Comparison of ENCODE assay signal across 16 cellular contexts in genomic region chr1:14894811-14895524, GRCh38.
DNase-seq lines count a peak whose midpoint lies in the region; ATAC-seq and TF ChIP-seq lines count a peak whose summit lies in the region.
"Had no signal": no experiment of that assay in that cellular context is flagged by ENCODE, and none has a peak within 500 bp of the region (broad histone marks: within the 10 kb centered on the region; RNA-seq: fewer than 3 reads in every experiment).

No MANE protein-coding gene starts in this region.

- in situ Hi-C loops in GM13976 (cut with MboI; ENCODE audit: low sequenced_read_pairs, unreplicated experiment) = no loop called here

- H3K9me3 Mint-ChIP-seq in HFFc6 = no peaks in the 10 kb centered on the region; the same call in 1 of the 2 replicates
- H3K9me3 Mint-ChIP-seq: central memory CD8-positive, alpha-beta T cell; natural killer cell had no signal

- peaks cover 18% of the 10 kb centered on the region; the same call in 1 of the 2 replicates for H3K4me1 Mint-ChIP-seq in HFFc6 (ENCODE audit: low read depth)
- H3K4me1 Mint-ChIP-seq: CD4-positive, CD25-positive, alpha-beta regulatory T cell; central memory CD8-positive, alpha-beta T cell; natural killer cell had no signal

- no peak for ATAC-seq in HG03159 (IDR thresholded peaks at IDR 0.05; ENCODE audit: unreplicated experiment)
- ATAC-seq: natural killer cell had no signal

- H3K27ac Mint-ChIP-seq in HFFc6 = no peak overlapping the region
- H3K27ac Mint-ChIP-seq: CD4-positive, CD25-positive, alpha-beta regulatory T cell; natural killer cell had no signal

- H3K27me3 Mint-ChIP-seq in HFFc6 (ENCODE audit: insufficient read depth) = peaks cover 33% of the 10 kb centered on the region

- H3K4me3 Mint-ChIP-seq in HFFc6 = no peak overlapping the region
- H3K4me3 Mint-ChIP-seq: CD4-positive, CD25-positive, alpha-beta regulatory T cell; central memory CD8-positive, alpha-beta T cell; natural killer cell had no signal

- no peaks in the 10 kb centered on the region; the same call in 1 of the 2 replicates for H3K36me3 Mint-ChIP-seq in HFFc6 (ENCODE audit: low read depth)
- H3K36me3 Mint-ChIP-seq: CD4-positive, CD25-positive, alpha-beta regulatory T cell; natural killer cell had no signal

- no peak for TF ChIP-seq CTCF in HFFc6 (IDR thresholded peaks at IDR 0.05)
- no peak for TF ChIP-seq CTCF in dorsolateral prefrontal cortex (IDR thresholded peaks at IDR 0.05 in 54 of 56, conservative IDR thresholded peaks at IDR 0.05 in 2 of 56; ENCODE audit: low read depth in 1 of 56, partially characterized antibody in 56 of 56)
- no peak for TF ChIP-seq CTCF in GM13976 (IDR thresholded peaks at IDR 0.05; ENCODE audit: borderline replicate concordance, control extremely low read depth, extremely low read depth, insufficient read depth, missing control alignments)

- no peak overlapping the region for H3K4me3 ChIP-seq in dorsolateral prefrontal cortex

- DNase-seq in AG20443 (ENCODE audit: low spot score) (peak; percentile 45), HFFc6 (peak; percentile 14), dorsolateral prefrontal cortex (peak in 6 of 10 donors; percentile 37 to 68 (median 52)), occipital lobe (lab: John Stamatoyannopoulos, UW) (peak; percentile 20), H4 (ENCODE audit: low spot score) (no peak), GM13976 (ENCODE audit: low spot score) (no peak), cerebellum (ENCODE audit: low spot score) (no peak)
- DNase-seq: activated CD4-positive, alpha-beta T cell treated with anti-CD3 and anti-CD28 coated beads, Interleukin-2, amount 50 U/mL, for 1 hour; activated effector memory CD4-positive, alpha-beta T cell treated with Interleukin-2 at 50 U/mL for 16 hours; CD4-positive, CD25-positive, alpha-beta regulatory T cell; kidney glomerular epithelial cell; natural killer cell; stimulated activated CD8-positive, alpha-beta memory T cell treated with anti-CD3 and anti-CD28 coated beads, Interleukin-4, amount 100 ng/mL, for 48 hours; SW 1271 had no signal

- H3K27ac ChIP-seq in dorsolateral prefrontal cortex = peak overlapping the region in 1 of 59 donors; percentile 26

- intact Hi-C loops in dorsolateral prefrontal cortex (cut with DNase I) = no loop called here

- no peaks in the 10 kb centered on the region for H3K27me3 ChIP-seq in dorsolateral prefrontal cortex

Comparison
In these comparisons a context has a peak if more than half of its experiments do, and no peak if none do; other contexts are left out.
1. DNase-seq: peak in AG20443 (single experiment), HFFc6 (single experiment), dorsolateral prefrontal cortex (6 of 10) and occipital lobe (single experiment); none in H4 (single experiment), GM13976 (single experiment) and cerebellum (single experiment).